22 cellular contexts compared by ENCODE assay signal in the genomic region with DNA sequence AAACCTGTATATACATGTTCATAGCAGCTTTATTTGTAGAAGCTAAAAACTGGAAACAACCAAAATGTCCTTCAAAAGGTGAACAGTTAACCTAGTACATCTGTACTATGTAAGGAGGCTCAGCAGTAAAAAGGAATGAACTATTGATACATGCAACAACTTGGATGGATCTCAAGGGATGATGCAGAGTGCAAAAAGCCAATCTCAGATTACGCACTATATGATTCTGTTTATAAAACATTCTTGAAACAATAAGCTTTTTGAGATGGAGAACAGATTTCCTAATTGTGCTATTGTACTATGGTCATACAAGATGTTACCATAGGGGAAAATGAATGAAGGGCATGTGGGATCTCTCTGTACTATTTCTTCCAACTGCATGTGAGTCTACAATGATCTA.
DNase-seq lines count a peak whose midpoint lies in the region; ATAC-seq, FAIRE-seq and TF ChIP-seq lines count a peak whose summit lies in the region.
"Had no signal": no experiment of that assay in that cellular context is flagged by ENCODE, and none has a peak within 500 bp of the region (broad histone marks: within the 10 kb centered on the region; RNA-seq: fewer than 3 reads in every experiment).

No MANE protein-coding gene starts in this region.

- H3K23ac ChIP-seq in IMR-90 (ENCODE audit: low read depth, low read length) = no peak overlapping the region

- no peak overlapping the region for H2AK9ac ChIP-seq in IMR-90 (replicated peaks; ENCODE audit: low read depth, low read length, poor library complexity)

- no peak overlapping the region for H4K91ac ChIP-seq in IMR-90 (ENCODE audit: insufficient read depth, low read depth, low read length)

- no peak overlapping the region for H2AFZ ChIP-seq in IMR-90 (replicated peaks; ENCODE audit: low read length, poor library complexity)
- H2AFZ ChIP-seq: GM23248 had no signal

- no peak overlapping the region for H3K9ac ChIP-seq in IMR-90 (ENCODE audit: low read depth, low read length)
- H3K9ac ChIP-seq: BLaER1, GM23248 had no signal

- FAIRE-seq in H54 (lab: Jason Lieb, UNC) = no peak
- FAIRE-seq: A204.1, G401.6, GM19239, H1 had no signal

- CTCF ChIA-PET in IMR-90 (lab: Yijun Ruan, JAX) = no interaction called here

- TF ChIP-seq RAD21 in IMR-90 (IDR thresholded peaks at IDR 0.05; ENCODE audit: low read length) = no peak

- DNase-seq in IMR-90 (peak; percentile 79), fibroblast of gingiva (ENCODE audit: low read depth) (peak; percentile 82), fibroblast of the conjunctiva (ENCODE audit: low read depth) (peak; percentile 53), esophagus squamous epithelium (lab: John Stamatoyannopoulos, UW) (no peak), H54 (ENCODE audit: insufficient read length, low spot score) (no peak), SKM-1 treated with dmso at 0.1 percent for 144 hours (lab: John Stamatoyannopoulos, UW; ENCODE audit: unreplicated experiment) (no peak)
- DNase-seq: Caco-2; CD4-positive, CD25-positive, alpha-beta regulatory T cell; CD8-positive, alpha-beta T cell; DMS153; DND-41; GM23248; H9 had no signal

- H3K14ac ChIP-seq in IMR-90 (replicated peaks; ENCODE audit: low read depth, low read length) = no peak overlapping the region

- TF ChIP-seq POLR2A in IMR-90 (IDR thresholded peaks at IDR 0.05; ENCODE audit: low read depth, low read length) (no peak), esophagus squamous epithelium (IDR thresholded peaks at IDR 0.05) (no peak), H54 (IDR thresholded peaks at IDR 0.05; ENCODE audit: low read depth, low read length) (no peak)

- H3K9me3 ChIP-seq in IMR-90 (ENCODE audit: control insufficient read depth, insufficient read depth, low read length) (no peaks in the 10 kb centered on the region), esophagus squamous epithelium (no peaks in the 10 kb centered on the region)
- H3K9me3 ChIP-seq: Caco-2 had no signal

- no peak overlapping the region for H3K18ac ChIP-seq in IMR-90 (ENCODE audit: low read depth, low read length)

- BruUV-seq in IMR-90 (replicated peaks; lab: Mats Ljungman, UMichigan) = no TSS peak

- H2BK15ac ChIP-seq in IMR-90 (ENCODE audit: low read depth, low read length) = no peak overlapping the region

- peak; percentile 64 for ATAC-seq in IMR-90 (ENCODE audit: low read depth)
- ATAC-seq: CD8-positive, alpha-beta T cell; HCT116 had no signal

- H3K36me3 ChIP-seq in IMR-90 (ENCODE audit: control insufficient read depth, insufficient read depth, low read length) (no peaks in the 10 kb centered on the region), urinary bladder (ENCODE audit: insufficient read depth) (no peaks in the 10 kb centered on the region), esophagus squamous epithelium (no peaks in the 10 kb centered on the region)

- in situ Hi-C loops in IMR-90 (cut with MboI; ENCODE audit: low sequenced_read_pairs) = no loop called here

- no peak overlapping the region for H3K56ac ChIP-seq in IMR-90 (ENCODE audit: extremely low read depth, insufficient read depth, low read length)

- H3K4ac ChIP-seq in IMR-90 (ENCODE audit: low read depth, low read length) = no peak overlapping the region

- H4K8ac ChIP-seq in IMR-90 (ENCODE audit: low read depth in 2 of 2, low read length in 2 of 2) = no peak overlapping the region

- no peak overlapping the region for H2BK120ac ChIP-seq in IMR-90 (ENCODE audit: low read depth, low read length)

- TF ChIP-seq CTCF in IMR-90 (conservative IDR thresholded peaks at IDR 0.05; ENCODE audit: low read depth, low read length) (no peak), esophagus squamous epithelium (IDR thresholded peaks at IDR 0.05) (no peak)

- intact Hi-C loops in IMR-90 (cut with micrococcal nuclease) (no loop called here), esophagus squamous epithelium (cut with DNase I) (no loop called here)

- H3K27me3 ChIP-seq in IMR-90 (ENCODE audit: control insufficient read depth, insufficient read depth, low read length) (no peaks in the 10 kb centered on the region), esophagus squamous epithelium (no peaks in the 10 kb centered on the region)
- H3K27me3 ChIP-seq: BLaER1 had no signal

- H4K20me1 ChIP-seq in IMR-90 (ENCODE audit: insufficient read depth, low read length) = no peaks in the 10 kb centered on the region
- H4K20me1 ChIP-seq: BLaER1 had no signal

- H3K4me3 ChIP-seq in IMR-90 (ENCODE audit: insufficient read depth, low read depth, low read length) (no peak overlapping the region), urinary bladder (ENCODE audit: low read depth, low read length) (no peak overlapping the region), esophagus squamous epithelium (no peak overlapping the region)
- H3K4me3 ChIP-seq: BLaER1, GM23248 had no signal

- POLR2A ChIA-PET in IMR-90 (lab: Charles Lee; ENCODE audit: unreplicated experiment) = no interaction called here

- dilution Hi-C loops in IMR-90 (cut with HindIII; ENCODE audit: low sequenced_read_pairs, unreplicated experiment) = no loop called here

- no peak overlapping the region for H3K4me2 ChIP-seq in IMR-90 (ENCODE audit: low read depth, low read length)
- H3K4me2 ChIP-seq: BLaER1 had no signal

- no peak overlapping the region for H2BK20ac ChIP-seq in IMR-90 (ENCODE audit: low read depth, low read length)

- no peak overlapping the region for H4K5ac ChIP-seq in IMR-90 (ENCODE audit: low read depth, low read length)

- H3K9me1 ChIP-seq in IMR-90 (ENCODE audit: insufficient read depth, low read length) = 0 out of 2 replicates have a peak, but pooled peaks cover 3% of the 10 kb centered on the region

- H2BK5ac ChIP-seq in IMR-90 (ENCODE audit: low read depth, low read length, poor library complexity, severe bottlenecking) = no peak overlapping the region

- no peak overlapping the region for H2AK5ac ChIP-seq in IMR-90 (ENCODE audit: low read depth, low read length)

- H3K27ac ChIP-seq in IMR-90 (ENCODE audit: insufficient read depth, low read length) (no peak overlapping the region), urinary bladder (ENCODE audit: low read depth) (peak overlapping the region; percentile 2), esophagus squamous epithelium (no peak overlapping the region)
- H3K27ac ChIP-seq: 22Rv1, BLaER1, C4-2B, GM23248 had no signal

- WGBS in IMR-90 (ENCODE audit: extremely low coverage in 2 of 2, insufficient read length in 1 of 2), 2 experiments = no CpG with 5 or more reads among the region's 1 CpG
- 98% methylated on average over 1 of the region's 1 CpG for WGBS in urinary bladder
- 92 to 100% methylated on average over 1 of the region's 1 CpG for WGBS in esophagus squamous epithelium, 2 donors

- H3K4me1 ChIP-seq in IMR-90 (ENCODE audit: control insufficient read depth, insufficient read depth, low read length) = 0 out of 2 replicates have a peak, but pooled peaks cover 2% of the 10 kb centered on the region
- no peaks in the 10 kb centered on the region for H3K4me1 ChIP-seq in urinary bladder (ENCODE audit: insufficient read depth)
- no peaks in the 10 kb centered on the region for H3K4me1 ChIP-seq in esophagus squamous epithelium
- H3K4me1 ChIP-seq: BLaER1, Caco-2 had no signal

- peaks cover 4 to 9% of the 10 kb centered on the region in 2 experiments; a peak in 3 of 4 replicates for H3K79me1 ChIP-seq in IMR-90 (ENCODE audit: low read depth in 1 of 2, low read length in 2 of 2)

TF ChIP-seq in IMR-90, 13 proteins besides CTCF, POLR2A, EP300 and RAD21:
- TF ChIP-seq, protein P1, sequence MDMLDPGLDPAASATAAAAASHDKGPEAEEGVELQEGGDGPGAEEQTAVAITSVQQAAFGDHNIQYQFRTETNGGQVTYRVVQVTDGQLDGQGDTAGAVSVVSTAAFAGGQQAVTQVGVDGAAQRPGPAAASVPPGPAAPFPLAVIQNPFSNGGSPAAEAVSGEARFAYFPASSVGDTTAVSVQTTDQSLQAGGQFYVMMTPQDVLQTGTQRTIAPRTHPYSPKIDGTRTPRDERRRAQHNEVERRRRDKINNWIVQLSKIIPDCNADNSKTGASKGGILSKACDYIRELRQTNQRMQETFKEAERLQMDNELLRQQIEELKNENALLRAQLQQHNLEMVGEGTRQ (IDR thresholded peaks at IDR 0.05; ENCODE audit: low read depth, low read length) = no peak
- TF ChIP-seq CEBPB (IDR thresholded peaks at IDR 0.05; ENCODE audit: low read depth, low read length) = no peak
- TF ChIP-seq MXI1 (IDR thresholded peaks at IDR 0.05; ENCODE audit: borderline replicate concordance, low read depth, low read length) = no peak
- TF ChIP-seq, protein P2, sequence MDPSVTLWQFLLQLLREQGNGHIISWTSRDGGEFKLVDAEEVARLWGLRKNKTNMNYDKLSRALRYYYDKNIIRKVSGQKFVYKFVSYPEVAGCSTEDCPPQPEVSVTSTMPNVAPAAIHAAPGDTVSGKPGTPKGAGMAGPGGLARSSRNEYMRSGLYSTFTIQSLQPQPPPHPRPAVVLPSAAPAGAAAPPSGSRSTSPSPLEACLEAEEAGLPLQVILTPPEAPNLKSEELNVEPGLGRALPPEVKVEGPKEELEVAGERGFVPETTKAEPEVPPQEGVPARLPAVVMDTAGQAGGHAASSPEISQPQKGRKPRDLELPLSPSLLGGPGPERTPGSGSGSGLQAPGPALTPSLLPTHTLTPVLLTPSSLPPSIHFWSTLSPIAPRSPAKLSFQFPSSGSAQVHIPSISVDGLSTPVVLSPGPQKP (IDR thresholded peaks at IDR 0.05; ENCODE audit: borderline replicate concordance, low read depth, low read length) = no peak
- no peak for TF ChIP-seq FOS (IDR thresholded peaks at IDR 0.05; ENCODE audit: low read depth, low read length)
- TF ChIP-seq MAZ (IDR thresholded peaks at IDR 0.05; ENCODE audit: borderline replicate concordance, low read depth, low read length) = no peak
- no peak for TF ChIP-seq MAFK (IDR thresholded peaks at IDR 0.05; ENCODE audit: low read depth, low read length)
- TF ChIP-seq RFX5 (IDR thresholded peaks at IDR 0.05; ENCODE audit: low read depth, low read length) = no peak
- TF ChIP-seq NFE2L2 (IDR thresholded peaks at IDR 0.05; ENCODE audit: low read depth, low read length) = no peak
- no peak for TF ChIP-seq RCOR1 (IDR thresholded peaks at IDR 0.05; ENCODE audit: insufficient replicate concordance, low read length)
- TF ChIP-seq BHLHE40 (IDR thresholded peaks at IDR 0.05; ENCODE audit: low read depth, low read length) = no peak
- no peak for TF ChIP-seq SMC3 (IDR thresholded peaks at IDR 0.05; ENCODE audit: low read depth, low read length)
- no peak for TF ChIP-seq CHD1 (IDR thresholded peaks at IDR 0.05; ENCODE audit: low read depth, low read length)

Comparison
In these comparisons a context has a peak if more than half of its experiments do, and no peak if none do; other contexts are left out.
1. DNase-seq: peak in IMR-90 (single experiment), fibroblast of gingiva (single experiment) and fibroblast of the conjunctiva (single experiment); none in esophagus squamous epithelium (single experiment), H54 (single experiment) and SKM-1 treated with dmso at 0.1 percent for 144 hours (single experiment).